Comparison of ENCODE assay signal across 8 cellular contexts in the genomic region with DNA sequence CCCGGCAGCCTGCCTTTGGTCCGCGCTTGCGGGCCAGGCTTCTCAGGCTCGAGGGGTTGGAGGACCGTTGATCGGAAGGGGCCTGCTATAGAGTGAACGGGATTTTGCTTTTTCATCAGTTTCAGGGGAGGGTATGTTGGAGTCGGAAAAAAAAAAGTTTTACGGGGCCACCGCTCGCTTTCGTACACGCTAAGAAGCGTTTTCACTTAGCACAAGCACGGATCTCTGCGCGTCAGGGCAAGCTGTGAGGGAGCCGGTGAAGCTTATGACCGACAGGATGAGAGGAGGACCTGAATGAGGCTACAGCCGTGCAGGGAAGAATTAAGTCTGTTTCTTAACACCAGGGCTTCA.
DNase-seq lines count a peak whose midpoint lies in the region; ATAC-seq lines count a peak whose summit lies in the region.

No MANE protein-coding gene starts in this region.

- no peaks in the 10 kb centered on the region for H3K27me3 Mint-ChIP-seq in activated naive CD4-positive, alpha-beta T cell treated with anti-CD3 and anti-CD28 coated beads, Interleukin-2, amount 10 ng/mL, durations not matched to agents 7 days and 5 days
- no peaks in the 10 kb centered on the region for H3K27me3 Mint-ChIP-seq in stimulated activated memory B cell treated with anti-CD40 and anti-IgM and Interleukin-4, amounts not matched to agents 10 μg/mL and 1 μg/mL and 100 μg/mL, for 72 hours

- CTCF ChIA-PET in activated naive CD4-positive, alpha-beta T cell treated with anti-CD3 and anti-CD28 coated beads, Interleukin-2, amount 10 ng/mL, durations not matched to agents 7 days and 5 days (lab: Charles Lee) = no interaction called here

- peaks cover 20% of the 10 kb centered on the region for H3K36me3 Mint-ChIP-seq in activated naive CD4-positive, alpha-beta T cell treated with anti-CD3 and anti-CD28 coated beads, Interleukin-2, amount 10 ng/mL, durations not matched to agents 7 days and 5 days
- H3K36me3 Mint-ChIP-seq in stimulated activated memory B cell treated with anti-CD40 and anti-IgM and Interleukin-4, amounts not matched to agents 10 μg/mL and 1 μg/mL and 100 μg/mL, for 72 hours = peaks cover 14% of the 10 kb centered on the region

- H3K27ac Mint-ChIP-seq in activated naive CD4-positive, alpha-beta T cell treated with anti-CD3 and anti-CD28 coated beads, Interleukin-2, amount 10 ng/mL, durations not matched to agents 7 days and 5 days = no peak overlapping the region
- no peak overlapping the region for H3K27ac Mint-ChIP-seq in stimulated activated memory B cell treated with anti-CD40 and anti-IgM and Interleukin-4, amounts not matched to agents 10 μg/mL and 1 μg/mL and 100 μg/mL, for 72 hours

- no peaks in the 10 kb centered on the region for H3K9me3 ChIP-seq in BLaER1 treated with 17β-estradiol and CSF1 and Interleukin-3, amounts not matched to agents 10 nM and 100 nM (replicated peaks in 1 of 11)
- H3K9me3 ChIP-seq in HUES48 (ENCODE audit: control insufficient read depth, insufficient read depth, low read length) = no peaks in the 10 kb centered on the region

- peak; percentile 60 for DNase-seq in activated naive CD4-positive, alpha-beta T cell treated with anti-CD3 and anti-CD28 coated beads, Interleukin-2, amount 10 ng/mL, durations not matched to agents 7 days and 5 days
- DNase-seq in iris pigment epithelial cell (ENCODE audit: low read depth) (peak; percentile 59), NCI-H187 (lab: John Stamatoyannopoulos, UW) (no peak), nucleus accumbens (lab: John Stamatoyannopoulos, UW) (no peak)

- H3K27ac ChIP-seq in BLaER1 treated with 17β-estradiol and CSF1 and Interleukin-3, amounts not matched to agents 10 nM and 100 nM = peak overlapping the region; percentile 87 to 96 (median 92)
- H3K27ac ChIP-seq in HUES48 (ENCODE audit: low read depth, low read length) = peak overlapping the region; percentile 96

- H3K4me1 ChIP-seq in BLaER1 treated with 17β-estradiol and CSF1 and Interleukin-3, amounts not matched to agents 10 nM and 100 nM = peaks cover 41 to 54% (median 48%) of the 10 kb centered on the region in 10 experiments
- peaks cover 14% of the 10 kb centered on the region for H3K4me1 ChIP-seq in HUES48 (ENCODE audit: control insufficient read depth, insufficient read depth, low read length)

- H3K4me3 ChIP-seq in BLaER1 treated with 17β-estradiol and CSF1 and Interleukin-3, amounts not matched to agents 10 nM and 100 nM = peak overlapping the region; percentile 80 to 100 (median 88)
- peak overlapping the region; percentile 99 for H3K4me3 ChIP-seq in HUES48 (ENCODE audit: low read depth, low read length)

- peaks cover 31% of the 10 kb centered on the region for H3K4me1 Mint-ChIP-seq in activated naive CD4-positive, alpha-beta T cell treated with anti-CD3 and anti-CD28 coated beads, Interleukin-2, amount 10 ng/mL, durations not matched to agents 7 days and 5 days
- H3K4me1 Mint-ChIP-seq in stimulated activated memory B cell treated with anti-CD40 and anti-IgM and Interleukin-4, amounts not matched to agents 10 μg/mL and 1 μg/mL and 100 μg/mL, for 72 hours = peaks cover 25% of the 10 kb centered on the region

- H3K27me3 ChIP-seq in BLaER1 treated with 17β-estradiol and CSF1 and Interleukin-3, amounts not matched to agents 10 nM and 100 nM = no peaks in the 10 kb centered on the region
- H3K27me3 ChIP-seq in HUES48 (ENCODE audit: control insufficient read depth, insufficient read depth, low read length) = peaks cover 7% of the 10 kb centered on the region; the same call in 1 of the 2 replicates

- H3K9me3 Mint-ChIP-seq in activated naive CD4-positive, alpha-beta T cell treated with anti-CD3 and anti-CD28 coated beads, Interleukin-2, amount 10 ng/mL, durations not matched to agents 7 days and 5 days = no peaks in the 10 kb centered on the region
- no peaks in the 10 kb centered on the region for H3K9me3 Mint-ChIP-seq in stimulated activated memory B cell treated with anti-CD40 and anti-IgM and Interleukin-4, amounts not matched to agents 10 μg/mL and 1 μg/mL and 100 μg/mL, for 72 hours

- peak overlapping the region; percentile 88 to 97 (median 94) for H3K4me2 ChIP-seq in BLaER1 treated with 17β-estradiol and CSF1 and Interleukin-3, amounts not matched to agents 10 nM and 100 nM

- H3K36me3 ChIP-seq in BLaER1 treated with 17β-estradiol and CSF1 and Interleukin-3, amounts not matched to agents 10 nM and 100 nM = peaks cover 5 to 34% (median 14%) of the 10 kb centered on the region in 11 experiments
- H3K36me3 ChIP-seq in HUES48 (ENCODE audit: control insufficient read depth, insufficient read depth, low read length) = peaks cover 7% of the 10 kb centered on the region

- H3K4me3 Mint-ChIP-seq in activated naive CD4-positive, alpha-beta T cell treated with anti-CD3 and anti-CD28 coated beads, Interleukin-2, amount 10 ng/mL, durations not matched to agents 7 days and 5 days = no peak overlapping the region
- H3K4me3 Mint-ChIP-seq in stimulated activated memory B cell treated with anti-CD40 and anti-IgM and Interleukin-4, amounts not matched to agents 10 μg/mL and 1 μg/mL and 100 μg/mL, for 72 hours = no peak overlapping the region

- peak; percentile 9 for ATAC-seq in GM19035 (IDR thresholded peaks at IDR 0.05; ENCODE audit: unreplicated experiment)
- peak; percentile 35 for ATAC-seq in stimulated activated memory B cell treated with anti-CD40 and anti-IgM and Interleukin-4, amounts not matched to agents 10 μg/mL and 1 μg/mL and 100 μg/mL, for 72 hours

- peaks cover 0 to 38% (median 31%) of the 10 kb centered on the region in 11 experiments; a peak in 17 of 22 replicates for H4K20me1 ChIP-seq in BLaER1 treated with 17β-estradiol and CSF1 and Interleukin-3, amounts not matched to agents 10 nM and 100 nM

- peak overlapping the region; percentile 91 to 98 (median 94) for H3K9ac ChIP-seq in BLaER1 treated with 17β-estradiol and CSF1 and Interleukin-3, amounts not matched to agents 10 nM and 100 nM
- H3K9ac ChIP-seq in HUES48 (ENCODE audit: low read depth, low read length) = peak overlapping the region; percentile 92

Comparison
In these comparisons a context has a peak if more than half of its experiments do, and no peak if none do; other contexts are left out.
1. DNase-seq: peak in activated naive CD4-positive, alpha-beta T cell treated with anti-CD3 and anti-CD28 coated beads, Interleukin-2, amount 10 ng/mL, durations not matched to agents 7 days and 5 days (single experiment) and iris pigment epithelial cell (single experiment); none in NCI-H187 (0 of 2) and nucleus accumbens (0 of 56).